Comparison of ENCODE assay signal across 1 cellular context in genomic region chr2:226115832-226116200, GRCh38.
TF ChIP-seq lines count a peak whose summit lies in the region.

No MANE protein-coding gene starts in this region.

TF ChIP-seq in H1, 55 proteins besides CTCF, POLR2A, EP300 and RAD21:
- TF ChIP-seq NANOG (IDR thresholded peaks at IDR 0.05; ENCODE audit: insufficient read depth, low read depth, low read length, poor library complexity, severe bottlenecking) (peak; percentile 41), JUND (IDR thresholded peaks at IDR 0.05; ENCODE audit: low read length) (no peak), BCL11A (IDR thresholded peaks at IDR 0.05; ENCODE audit: low read depth in 2 of 2, low read length in 2 of 2) (no peak), CHD7 (IDR thresholded peaks at IDR 0.05; ENCODE audit: insufficient replicate concordance, low read length) (peak; percentile 47), CEBPB (IDR thresholded peaks at IDR 0.05; ENCODE audit: low read depth, low read length) (peak; percentile 35; the same call in 1 of the 2 replicates), SIN3A (conservative IDR thresholded peaks at IDR 0.05 in 1 of 2, IDR thresholded peaks at IDR 0.05 in 1 of 2; ENCODE audit: low read depth in 1 of 2, low read length in 2 of 2) (no peak), CHD1 (IDR thresholded peaks at IDR 0.05; ENCODE audit: low read depth, low read length) (no peak)
